8 cellular contexts compared by ENCODE assay signal in genomic region chr9:129139993-129140396, GRCh38. TPM values are rescaled to one million over a fixed set of nuclear protein-coding genes. Genes with fewer than 3 reads are reported as not detected.
DNase-seq lines count a peak whose midpoint lies in the region; ATAC-seq and TF ChIP-seq lines count a peak whose summit lies in the region.

No MANE protein-coding gene starts in this region.

- H3K9me2 ChIP-seq in GM23338 (ENCODE audit: insufficient read depth) = no peaks in the 10 kb centered on the region

- H3K27me3 ChIP-seq in GM23338 (ENCODE audit: insufficient read depth) = no peaks in the 10 kb centered on the region

- H3K27ac ChIP-seq in GM23338 (ENCODE audit: low read depth) = peak overlapping the region; percentile 100
- H3K27ac ChIP-seq in temporal lobe (ENCODE audit: low read depth, low read length) = peak overlapping the region; percentile 100

- no peaks in the 10 kb centered on the region for H4K20me1 ChIP-seq in GM23338 (replicated peaks; ENCODE audit: insufficient read depth)

- H3K4me3 ChIP-seq in GM23338 = peak overlapping the region; percentile 57

- peak; percentile 67 for ATAC-seq in GM23338

- peak; percentile 69 for DNase-seq in DMS53 treated with DMSO at 0.1 percent for 48 hours (lab: John Stamatoyannopoulos, UW; ENCODE audit: unreplicated experiment)
- DNase-seq in GM23338 (ENCODE audit: low spot score) = peak; percentile 98
- DNase-seq in LoVo (ENCODE audit: low spot score) = peak; percentile 93
- DNase-seq in SK-MEL-5 (ENCODE audit: low read depth, low spot score) = peak; percentile 100
- DNase-seq in activated naive CD4-positive, alpha-beta T cell treated with anti-CD3 and anti-CD28 coated beads, Interleukin-2, amount 10 ng/mL, durations not matched to agents 7 days and 5 days = peak; percentile 86
- peak; percentile 97 for DNase-seq in globus pallidus (ENCODE audit: low spot score)
- peak; percentile 49 to 94 (median 84) for DNase-seq in nucleus accumbens (lab: John Stamatoyannopoulos, UW)

- H3K27ac Mint-ChIP-seq in GM23338 = peak overlapping the region; percentile 98
- peak overlapping the region; percentile 96 for H3K27ac Mint-ChIP-seq in activated naive CD4-positive, alpha-beta T cell treated with anti-CD3 and anti-CD28 coated beads, Interleukin-2, amount 10 ng/mL, durations not matched to agents 7 days and 5 days

- peak overlapping the region; percentile 73 for H3K4me3 Mint-ChIP-seq in GM23338
- peak overlapping the region; percentile 74 for H3K4me3 Mint-ChIP-seq in activated naive CD4-positive, alpha-beta T cell treated with anti-CD3 and anti-CD28 coated beads, Interleukin-2, amount 10 ng/mL, durations not matched to agents 7 days and 5 days

- peaks cover 41% of the 10 kb centered on the region for H3K4me1 ChIP-seq in GM23338 (ENCODE audit: insufficient read depth)

- H3K36me3 Mint-ChIP-seq in GM23338 (ENCODE audit: low read depth) = peaks cover 45% of the 10 kb centered on the region
- peaks cover 24% of the 10 kb centered on the region for H3K36me3 Mint-ChIP-seq in activated naive CD4-positive, alpha-beta T cell treated with anti-CD3 and anti-CD28 coated beads, Interleukin-2, amount 10 ng/mL, durations not matched to agents 7 days and 5 days

- peaks cover 39% of the 10 kb centered on the region for H3K27me3 Mint-ChIP-seq in GM23338 (ENCODE audit: insufficient read depth, low read depth, poor library complexity)
- no peaks in the 10 kb centered on the region for H3K27me3 Mint-ChIP-seq in activated naive CD4-positive, alpha-beta T cell treated with anti-CD3 and anti-CD28 coated beads, Interleukin-2, amount 10 ng/mL, durations not matched to agents 7 days and 5 days

- no peak overlapping the region for H2AFZ ChIP-seq in GM23338

- no peak for TF ChIP-seq CTCF in GM23338 (conservative IDR thresholded peaks at IDR 0.05; ENCODE audit: low read depth in 2 of 2)

- peaks cover 6% of the 10 kb centered on the region for H3F3A ChIP-seq in GM23338 (replicated peaks; ENCODE audit: low read depth)

- H3K4me2 ChIP-seq in GM23338 = peak overlapping the region; percentile 86

- H3K36me3 ChIP-seq in GM23338 (ENCODE audit: insufficient read depth) = peaks cover 10% of the 10 kb centered on the region

- CTCF ChIA-PET in activated naive CD4-positive, alpha-beta T cell treated with anti-CD3 and anti-CD28 coated beads, Interleukin-2, amount 10 ng/mL, durations not matched to agents 7 days and 5 days (lab: Charles Lee) = interaction anchor here (0.7 to 4.7 kb wide), 20 partner anchors 9 to 586 kb away, joined by 3 to 55 read pairs (median 5); partner anchors contain the start of genes IER5L and MIGA2

- peaks cover 59% of the 10 kb centered on the region for H3K4me1 Mint-ChIP-seq in GM23338
- H3K4me1 Mint-ChIP-seq in activated naive CD4-positive, alpha-beta T cell treated with anti-CD3 and anti-CD28 coated beads, Interleukin-2, amount 10 ng/mL, durations not matched to agents 7 days and 5 days = peaks cover 39% of the 10 kb centered on the region

- H3K79me2 ChIP-seq in GM23338 (replicated peaks; ENCODE audit: insufficient read depth) = peaks cover 8% of the 10 kb centered on the region

- in situ Hi-C loops in SK-MEL-5 (cut with HindIII; ENCODE audit: low pct_unique_long_range_greater_than_20kb, low sequenced_read_pairs) = loop anchor here (10.0 kb wide), 1 partner anchor 495 kb away; no protein-coding TSS in a partner anchor

- no peaks in the 10 kb centered on the region for H3K9me3 Mint-ChIP-seq in GM23338
- no peaks in the 10 kb centered on the region for H3K9me3 Mint-ChIP-seq in activated naive CD4-positive, alpha-beta T cell treated with anti-CD3 and anti-CD28 coated beads, Interleukin-2, amount 10 ng/mL, durations not matched to agents 7 days and 5 days

TF ChIP-seq in GM23338, 12 proteins besides CTCF, POLR2A, EP300 and RAD21 (continues in another document):
- TF ChIP-seq ETS1 (IDR thresholded peaks at IDR 0.05) (no peak; the same call in 1 of the 2 replicates), ZNF331 (CRISPR knock-in tag; IDR thresholded peaks at IDR 0.05; ENCODE audit: low read depth) (peak; percentile 89)

RNA-seq across cellular contexts. Expression of gene PTPA, which starts 28.8 kb away (rescaled TPM):
- 110 and 122 TPM in 2 replicates for total RNA-seq in GM23338 (2014; rRNA removed; shearing (Covaris generic))
- polyA plus RNA-seq in GM23338 (2016; fragmentation: Nextera tagmentation; extraction: Ambion mirVana) = 53.9 and 57.3 TPM in 2 replicates
- total RNA-seq in SK-MEL-5 (2014; rRNA removed; shearing (Covaris generic)) = 88.1 and 95.8 TPM in 2 replicates
- 94.5 and 112 TPM in 2 replicates for polyA plus RNA-seq in SK-MEL-5 (2015; cell fraction: cytosol; rRNA removed)
- polyA plus RNA-seq in SK-MEL-5 (2015; cell fraction: nucleus; rRNA removed) = 51.9 and 52.3 TPM in 2 replicates
- 51.4 TPM for total RNA-seq in temporal lobe

RNA-seq across cellular contexts. Expression of gene CRAT, which starts 29.4 kb away (rescaled TPM):
- 9.9 TPM in 2 replicates for total RNA-seq in GM23338 (2014; rRNA removed; shearing (Covaris generic))
- polyA plus RNA-seq in GM23338 (2016; fragmentation: Nextera tagmentation; extraction: Ambion mirVana) = 3.7 and 4.6 TPM in 2 replicates
- 9.4 and 12.7 TPM in 2 replicates for total RNA-seq in SK-MEL-5 (2014; rRNA removed; shearing (Covaris generic))
- 44.1 and 52.5 TPM in 2 replicates for polyA plus RNA-seq in SK-MEL-5 (2015; cell fraction: cytosol; rRNA removed)
- 24.4 and 30.5 TPM in 2 replicates for polyA plus RNA-seq in SK-MEL-5 (2015; cell fraction: nucleus; rRNA removed)
- total RNA-seq in temporal lobe = 15.7 TPM

RNA-seq across cellular contexts. Expression of gene IER5L, which starts 38.1 kb away (rescaled TPM):
- 0.90 and 1.2 TPM in 2 replicates for total RNA-seq in GM23338 (2014; rRNA removed; shearing (Covaris generic))
- polyA plus RNA-seq in GM23338 (2016; fragmentation: Nextera tagmentation; extraction: Ambion mirVana) = 0.19 and 0.24 TPM in 2 replicates
- total RNA-seq in SK-MEL-5 (2014; rRNA removed; shearing (Covaris generic)) = 53.9 and 57.1 TPM in 2 replicates
- polyA plus RNA-seq in SK-MEL-5 (2015; cell fraction: cytosol; rRNA removed) = 70.4 and 75.0 TPM in 2 replicates
- polyA plus RNA-seq in SK-MEL-5 (2015; cell fraction: nucleus; rRNA removed) = 17.7 and 39.4 TPM in 2 replicates
- total RNA-seq in temporal lobe = 20.2 TPM

RNA-seq across cellular contexts. Expression of gene DOLPP1, which starts 59.1 kb away (rescaled TPM):
- total RNA-seq in GM23338 (2014; rRNA removed; shearing (Covaris generic)) = 30.0 and 31.9 TPM in 2 replicates
- polyA plus RNA-seq in GM23338 (2016; fragmentation: Nextera tagmentation; extraction: Ambion mirVana) = 20.5 and 23.3 TPM in 2 replicates
- total RNA-seq in SK-MEL-5 (2014; rRNA removed; shearing (Covaris generic)) = 12.4 and 12.9 TPM in 2 replicates
- polyA plus RNA-seq in SK-MEL-5 (2015; cell fraction: cytosol; rRNA removed) = 18.0 and 24.1 TPM in 2 replicates
- 9.6 and 18.2 TPM in 2 replicates for polyA plus RNA-seq in SK-MEL-5 (2015; cell fraction: nucleus; rRNA removed)
- 9.8 TPM for total RNA-seq in temporal lobe

Comparison
In these comparisons a context has a peak if more than half of its experiments do, and no peak if none do; other contexts are left out.
1. Peak in every context shown above with its lines: DNase-seq, ATAC-seq, H3K4me3 ChIP-seq and H3K27ac ChIP-seq.